In the genomic region with DNA sequence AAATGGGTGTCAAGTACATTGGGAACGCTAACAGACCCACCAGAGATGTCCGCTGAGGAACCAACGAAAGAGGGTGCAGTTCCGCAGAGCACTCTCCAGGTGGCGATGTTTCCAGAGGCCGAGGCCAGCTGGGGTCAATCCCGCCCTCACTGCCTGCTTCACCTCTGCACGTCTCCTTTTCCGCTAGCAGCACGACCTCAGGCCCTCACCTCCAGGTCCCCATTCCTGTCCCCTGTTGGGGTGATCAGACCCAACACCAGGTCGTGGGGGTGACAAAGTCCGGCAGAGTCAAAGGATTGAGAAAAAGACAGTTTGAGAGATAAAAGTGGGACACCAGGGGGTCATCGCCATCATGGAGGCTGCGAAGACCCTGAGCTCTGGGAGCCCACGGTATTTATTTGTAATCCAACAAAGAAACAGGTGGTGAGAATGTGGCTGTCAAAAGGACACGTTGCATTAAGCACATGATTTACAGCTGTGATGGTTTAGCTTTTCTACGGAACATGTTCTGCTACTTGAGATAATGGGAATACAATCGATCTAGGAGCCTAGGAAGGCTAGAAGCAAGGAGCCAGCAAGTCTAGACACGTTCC, we compare ENCODE assay signal across 1 cellular context.
TF ChIP-seq lines count a peak whose summit lies in the region.

No MANE protein-coding gene starts in this region.

TF ChIP-seq in HepG2, 621 proteins besides CTCF, POLR2A, EP300 and RAD21 (continued from another document and continues in another):
- TF ChIP-seq, protein P1, sequence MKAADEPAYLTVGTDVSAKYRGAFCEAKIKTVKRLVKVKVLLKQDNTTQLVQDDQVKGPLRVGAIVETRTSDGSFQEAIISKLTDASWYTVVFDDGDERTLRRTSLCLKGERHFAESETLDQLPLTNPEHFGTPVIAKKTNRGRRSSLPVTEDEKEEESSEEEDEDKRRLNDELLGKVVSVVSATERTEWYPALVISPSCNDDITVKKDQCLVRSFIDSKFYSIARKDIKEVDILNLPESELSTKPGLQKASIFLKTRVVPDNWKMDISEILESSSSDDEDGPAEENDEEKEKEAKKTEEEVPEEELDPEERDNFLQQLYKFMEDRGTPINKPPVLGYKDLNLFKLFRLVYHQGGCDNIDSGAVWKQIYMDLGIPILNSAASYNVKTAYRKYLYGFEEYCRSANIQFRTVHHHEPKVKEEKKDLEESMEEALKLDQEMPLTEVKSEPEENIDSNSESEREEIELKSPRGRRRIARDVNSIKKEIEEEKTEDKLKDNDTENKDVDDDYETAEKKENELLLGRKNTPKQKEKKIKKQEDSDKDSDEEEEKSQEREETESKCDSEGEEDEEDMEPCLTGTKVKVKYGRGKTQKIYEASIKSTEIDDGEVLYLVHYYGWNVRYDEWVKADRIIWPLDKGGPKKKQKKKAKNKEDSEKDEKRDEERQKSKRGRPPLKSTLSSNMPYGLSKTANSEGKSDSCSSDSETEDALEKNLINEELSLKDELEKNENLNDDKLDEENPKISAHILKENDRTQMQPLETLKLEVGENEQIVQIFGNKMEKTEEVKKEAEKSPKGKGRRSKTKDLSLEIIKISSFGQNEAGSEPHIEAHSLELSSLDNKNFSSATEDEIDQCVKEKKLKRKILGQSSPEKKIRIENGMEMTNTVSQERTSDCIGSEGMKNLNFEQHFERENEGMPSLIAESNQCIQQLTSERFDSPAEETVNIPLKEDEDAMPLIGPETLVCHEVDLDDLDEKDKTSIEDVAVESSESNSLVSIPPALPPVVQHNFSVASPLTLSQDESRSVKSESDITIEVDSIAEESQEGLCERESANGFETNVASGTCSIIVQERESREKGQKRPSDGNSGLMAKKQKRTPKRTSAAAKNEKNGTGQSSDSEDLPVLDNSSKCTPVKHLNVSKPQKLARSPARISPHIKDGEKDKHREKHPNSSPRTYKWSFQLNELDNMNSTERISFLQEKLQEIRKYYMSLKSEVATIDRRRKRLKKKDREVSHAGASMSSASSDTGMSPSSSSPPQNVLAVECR (CRISPR knock-in tag; IDR thresholded peaks at IDR 0.05; ENCODE audit: borderline replicate concordance), result 0 out of 2 replicates have a peak, but pooled peaks have one; percentile 24
- TF ChIP-seq, protein P2, sequence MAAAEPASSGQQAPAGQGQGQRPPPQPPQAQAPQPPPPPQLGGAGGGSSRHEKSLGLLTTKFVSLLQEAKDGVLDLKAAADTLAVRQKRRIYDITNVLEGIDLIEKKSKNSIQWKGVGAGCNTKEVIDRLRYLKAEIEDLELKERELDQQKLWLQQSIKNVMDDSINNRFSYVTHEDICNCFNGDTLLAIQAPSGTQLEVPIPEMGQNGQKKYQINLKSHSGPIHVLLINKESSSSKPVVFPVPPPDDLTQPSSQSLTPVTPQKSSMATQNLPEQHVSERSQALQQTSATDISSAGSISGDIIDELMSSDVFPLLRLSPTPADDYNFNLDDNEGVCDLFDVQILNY (CRISPR knock-in tag; conservative IDR thresholded peaks at IDR 0.05), result no peak
- TF ChIP-seq, protein P3, sequence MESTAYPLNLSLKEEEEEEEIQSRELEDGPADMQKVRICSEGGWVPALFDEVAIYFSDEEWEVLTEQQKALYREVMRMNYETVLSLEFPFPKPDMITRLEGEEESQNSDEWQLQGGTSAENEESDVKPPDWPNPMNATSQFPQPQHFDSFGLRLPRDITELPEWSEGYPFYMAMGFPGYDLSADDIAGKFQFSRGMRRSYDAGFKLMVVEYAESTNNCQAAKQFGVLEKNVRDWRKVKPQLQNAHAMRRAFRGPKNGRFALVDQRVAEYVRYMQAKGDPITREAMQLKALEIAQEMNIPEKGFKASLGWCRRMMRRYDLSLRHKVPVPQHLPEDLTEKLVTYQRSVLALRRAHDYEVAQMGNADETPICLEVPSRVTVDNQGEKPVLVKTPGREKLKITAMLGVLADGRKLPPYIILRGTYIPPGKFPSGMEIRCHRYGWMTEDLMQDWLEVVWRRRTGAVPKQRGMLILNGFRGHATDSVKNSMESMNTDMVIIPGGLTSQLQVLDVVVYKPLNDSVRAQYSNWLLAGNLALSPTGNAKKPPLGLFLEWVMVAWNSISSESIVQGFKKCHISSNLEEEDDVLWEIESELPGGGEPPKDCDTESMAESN (CRISPR knock-in tag; conservative IDR thresholded peaks at IDR 0.05), result no peak
- no peak for TF ChIP-seq ZBTB8A (CRISPR knock-in tag; IDR thresholded peaks at IDR 0.05; ENCODE audit: borderline replicate concordance, low read depth)
- TF ChIP-seq SETDB1 (CRISPR knock-in tag; IDR thresholded peaks at IDR 0.05; ENCODE audit: borderline replicate concordance), result no peak
- TF ChIP-seq ZSCAN22 (CRISPR knock-in tag; IDR thresholded peaks at IDR 0.05), result no peak
- TF ChIP-seq, protein P4, sequence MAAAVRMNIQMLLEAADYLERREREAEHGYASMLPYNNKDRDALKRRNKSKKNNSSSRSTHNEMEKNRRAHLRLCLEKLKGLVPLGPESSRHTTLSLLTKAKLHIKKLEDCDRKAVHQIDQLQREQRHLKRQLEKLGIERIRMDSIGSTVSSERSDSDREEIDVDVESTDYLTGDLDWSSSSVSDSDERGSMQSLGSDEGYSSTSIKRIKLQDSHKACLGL (CRISPR knock-in tag; IDR thresholded peaks at IDR 0.05), result no peak
- no peak for TF ChIP-seq KLF6 (CRISPR knock-in tag; IDR thresholded peaks at IDR 0.05)
- no peak for TF ChIP-seq ZNF720 (CRISPR knock-in tag; IDR thresholded peaks at IDR 0.05)
- TF ChIP-seq ZMYM3 (CRISPR knock-in tag; IDR thresholded peaks at IDR 0.05), result peak; percentile 58
- 0 out of 2 replicates have a peak, but pooled peaks have one; percentile 39 for TF ChIP-seq MTF2 (CRISPR knock-in tag; IDR thresholded peaks at IDR 0.05; ENCODE audit: borderline replicate concordance)
- no peak for TF ChIP-seq ESRRA (CRISPR knock-in tag; IDR thresholded peaks at IDR 0.05; ENCODE audit: low read depth)
- TF ChIP-seq, protein P5, sequence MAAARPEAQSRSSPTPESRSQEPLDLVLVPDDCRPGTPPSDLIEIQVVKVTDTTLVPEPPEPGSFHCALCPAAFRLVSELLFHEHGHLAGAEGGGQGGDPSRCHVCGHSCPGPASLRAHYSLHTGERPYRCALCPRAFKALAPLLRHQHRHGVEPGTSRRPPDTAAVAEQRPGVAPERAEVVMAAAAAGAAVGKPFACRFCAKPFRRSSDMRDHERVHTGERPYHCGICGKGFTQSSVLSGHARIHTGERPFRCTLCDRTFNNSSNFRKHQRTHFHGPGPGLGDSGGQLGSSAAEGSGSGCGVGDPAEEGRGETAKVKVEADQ (CRISPR knock-in tag; IDR thresholded peaks at IDR 0.05; ENCODE audit: borderline replicate concordance), result peak; percentile 53; the same call in 1 of the 2 replicates
- 0 out of 2 replicates have a peak, but pooled peaks have one; percentile 12 for TF ChIP-seq RCOR2 (CRISPR knock-in tag; IDR thresholded peaks at IDR 0.05)
- no peak for TF ChIP-seq MATR3 (CRISPR knock-in tag; IDR thresholded peaks at IDR 0.05)
- TF ChIP-seq, protein P6, sequence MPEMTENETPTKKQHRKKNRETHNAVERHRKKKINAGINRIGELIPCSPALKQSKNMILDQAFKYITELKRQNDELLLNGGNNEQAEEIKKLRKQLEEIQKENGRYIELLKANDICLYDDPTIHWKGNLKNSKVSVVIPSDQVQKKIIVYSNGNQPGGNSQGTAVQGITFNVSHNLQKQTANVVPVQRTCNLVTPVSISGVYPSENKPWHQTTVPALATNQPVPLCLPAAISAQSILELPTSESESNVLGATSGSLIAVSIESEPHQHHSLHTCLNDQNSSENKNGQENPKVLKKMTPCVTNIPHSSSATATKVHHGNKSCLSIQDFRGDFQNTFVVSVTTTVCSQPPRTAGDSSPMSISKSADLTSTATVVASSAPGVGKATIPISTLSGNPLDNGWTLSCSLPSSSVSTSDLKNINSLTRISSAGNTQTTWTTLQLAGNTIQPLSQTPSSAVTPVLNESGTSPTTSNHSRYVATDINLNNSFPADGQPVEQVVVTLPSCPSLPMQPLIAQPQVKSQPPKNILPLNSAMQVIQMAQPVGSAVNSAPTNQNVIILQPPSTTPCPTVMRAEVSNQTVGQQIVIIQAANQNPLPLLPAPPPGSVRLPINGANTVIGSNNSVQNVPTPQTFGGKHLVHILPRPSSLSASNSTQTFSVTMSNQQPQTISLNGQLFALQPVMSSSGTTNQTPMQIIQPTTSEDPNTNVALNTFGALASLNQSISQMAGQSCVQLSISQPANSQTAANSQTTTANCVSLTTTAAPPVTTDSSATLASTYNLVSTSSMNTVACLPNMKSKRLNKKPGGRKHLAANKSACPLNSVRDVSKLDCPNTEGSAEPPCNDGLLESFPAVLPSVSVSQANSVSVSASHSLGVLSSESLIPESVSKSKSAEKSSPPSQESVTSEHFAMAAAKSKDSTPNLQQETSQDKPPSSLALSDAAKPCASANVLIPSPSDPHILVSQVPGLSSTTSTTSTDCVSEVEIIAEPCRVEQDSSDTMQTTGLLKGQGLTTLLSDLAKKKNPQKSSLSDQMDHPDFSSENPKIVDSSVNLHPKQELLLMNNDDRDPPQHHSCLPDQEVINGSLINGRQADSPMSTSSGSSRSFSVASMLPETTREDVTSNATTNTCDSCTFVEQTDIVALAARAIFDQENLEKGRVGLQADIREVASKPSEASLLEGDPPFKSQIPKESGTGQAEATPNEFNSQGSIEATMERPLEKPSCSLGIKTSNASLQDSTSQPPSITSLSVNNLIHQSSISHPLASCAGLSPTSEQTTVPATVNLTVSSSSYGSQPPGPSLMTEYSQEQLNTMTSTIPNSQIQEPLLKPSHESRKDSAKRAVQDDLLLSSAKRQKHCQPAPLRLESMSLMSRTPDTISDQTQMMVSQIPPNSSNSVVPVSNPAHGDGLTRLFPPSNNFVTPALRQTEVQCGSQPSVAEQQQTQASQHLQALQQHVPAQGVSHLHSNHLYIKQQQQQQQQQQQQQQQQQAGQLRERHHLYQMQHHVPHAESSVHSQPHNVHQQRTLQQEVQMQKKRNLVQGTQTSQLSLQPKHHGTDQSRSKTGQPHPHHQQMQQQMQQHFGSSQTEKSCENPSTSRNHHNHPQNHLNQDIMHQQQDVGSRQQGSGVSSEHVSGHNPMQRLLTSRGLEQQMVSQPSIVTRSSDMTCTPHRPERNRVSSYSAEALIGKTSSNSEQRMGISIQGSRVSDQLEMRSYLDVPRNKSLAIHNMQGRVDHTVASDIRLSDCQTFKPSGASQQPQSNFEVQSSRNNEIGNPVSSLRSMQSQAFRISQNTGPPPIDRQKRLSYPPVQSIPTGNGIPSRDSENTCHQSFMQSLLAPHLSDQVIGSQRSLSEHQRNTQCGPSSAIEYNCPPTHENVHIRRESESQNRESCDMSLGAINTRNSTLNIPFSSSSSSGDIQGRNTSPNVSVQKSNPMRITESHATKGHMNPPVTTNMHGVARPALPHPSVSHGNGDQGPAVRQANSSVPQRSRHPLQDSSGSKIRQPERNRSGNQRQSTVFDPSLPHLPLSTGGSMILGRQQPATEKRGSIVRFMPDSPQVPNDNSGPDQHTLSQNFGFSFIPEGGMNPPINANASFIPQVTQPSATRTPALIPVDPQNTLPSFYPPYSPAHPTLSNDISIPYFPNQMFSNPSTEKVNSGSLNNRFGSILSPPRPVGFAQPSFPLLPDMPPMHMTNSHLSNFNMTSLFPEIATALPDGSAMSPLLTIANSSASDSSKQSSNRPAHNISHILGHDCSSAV (CRISPR knock-in tag; IDR thresholded peaks at IDR 0.05; ENCODE audit: borderline replicate concordance), result no peak
- TF ChIP-seq, protein P7, sequence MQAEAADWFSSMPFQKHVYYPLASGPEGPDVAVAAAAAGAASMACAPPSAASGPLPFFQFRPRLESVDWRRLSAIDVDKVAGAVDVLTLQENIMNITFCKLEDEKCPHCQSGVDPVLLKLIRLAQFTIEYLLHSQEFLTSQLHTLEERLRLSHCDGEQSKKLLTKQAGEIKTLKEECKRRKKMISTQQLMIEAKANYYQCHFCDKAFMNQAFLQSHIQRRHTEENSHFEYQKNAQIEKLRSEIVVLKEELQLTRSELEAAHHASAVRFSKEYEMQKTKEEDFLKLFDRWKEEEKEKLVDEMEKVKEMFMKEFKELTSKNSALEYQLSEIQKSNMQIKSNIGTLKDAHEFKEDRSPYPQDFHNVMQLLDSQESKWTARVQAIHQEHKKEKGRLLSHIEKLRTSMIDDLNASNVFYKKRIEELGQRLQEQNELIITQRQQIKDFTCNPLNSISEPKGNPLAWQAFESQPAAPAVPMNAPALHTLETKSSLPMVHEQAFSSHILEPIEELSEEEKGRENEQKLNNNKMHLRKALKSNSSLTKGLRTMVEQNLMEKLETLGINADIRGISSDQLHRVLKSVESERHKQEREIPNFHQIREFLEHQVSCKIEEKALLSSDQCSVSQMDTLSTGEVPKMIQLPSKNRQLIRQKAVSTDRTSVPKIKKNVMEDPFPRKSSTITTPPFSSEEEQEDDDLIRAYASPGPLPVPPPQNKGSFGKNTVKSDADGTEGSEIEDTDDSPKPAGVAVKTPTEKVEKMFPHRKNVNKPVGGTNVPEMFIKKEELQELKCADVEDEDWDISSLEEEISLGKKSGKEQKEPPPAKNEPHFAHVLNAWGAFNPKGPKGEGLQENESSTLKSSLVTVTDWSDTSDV (CRISPR knock-in tag; IDR thresholded peaks at IDR 0.05), result no peak
- no peak for TF ChIP-seq ZNF235 (CRISPR knock-in tag; IDR thresholded peaks at IDR 0.05; ENCODE audit: borderline replicate concordance)
- TF ChIP-seq SP1 (IDR thresholded peaks at IDR 0.05), result no peak
- TF ChIP-seq SP1 (CRISPR knock-in tag; IDR thresholded peaks at IDR 0.05), result 0 out of 2 replicates have a peak, but pooled peaks have one; percentile 32
- no peak for TF ChIP-seq PPARG (CRISPR knock-in tag; conservative IDR thresholded peaks at IDR 0.05)
- TF ChIP-seq KLF9 (CRISPR knock-in tag; IDR thresholded peaks at IDR 0.05; ENCODE audit: low read depth), result no peak
- TF ChIP-seq, protein P8, sequence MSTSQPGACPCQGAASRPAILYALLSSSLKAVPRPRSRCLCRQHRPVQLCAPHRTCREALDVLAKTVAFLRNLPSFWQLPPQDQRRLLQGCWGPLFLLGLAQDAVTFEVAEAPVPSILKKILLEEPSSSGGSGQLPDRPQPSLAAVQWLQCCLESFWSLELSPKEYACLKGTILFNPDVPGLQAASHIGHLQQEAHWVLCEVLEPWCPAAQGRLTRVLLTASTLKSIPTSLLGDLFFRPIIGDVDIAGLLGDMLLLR (CRISPR knock-in tag; IDR thresholded peaks at IDR 0.05), result no peak
- TF ChIP-seq ZNF709 (CRISPR knock-in tag; IDR thresholded peaks at IDR 0.05), result no peak
- TF ChIP-seq, protein P9, sequence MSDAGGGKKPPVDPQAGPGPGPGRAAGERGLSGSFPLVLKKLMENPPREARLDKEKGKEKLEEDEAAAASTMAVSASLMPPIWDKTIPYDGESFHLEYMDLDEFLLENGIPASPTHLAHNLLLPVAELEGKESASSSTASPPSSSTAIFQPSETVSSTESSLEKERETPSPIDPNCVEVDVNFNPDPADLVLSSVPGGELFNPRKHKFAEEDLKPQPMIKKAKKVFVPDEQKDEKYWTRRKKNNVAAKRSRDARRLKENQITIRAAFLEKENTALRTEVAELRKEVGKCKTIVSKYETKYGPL (CRISPR knock-in tag; IDR thresholded peaks at IDR 0.05), result no peak
- no peak for TF ChIP-seq FLYWCH1 (CRISPR knock-in tag; IDR thresholded peaks at IDR 0.05)
- TF ChIP-seq ZKSCAN5 (CRISPR knock-in tag; IDR thresholded peaks at IDR 0.05), result peak; percentile 80
- no peak for TF ChIP-seq TCF12 (IDR thresholded peaks at IDR 0.05)
- no peak for TF ChIP-seq TCF12 (CRISPR knock-in tag; IDR thresholded peaks at IDR 0.05)
- TF ChIP-seq RBM39 (IDR thresholded peaks at IDR 0.05; ENCODE audit: low read depth, low read length, poor library complexity, severe bottlenecking), result no peak
- no peak for TF ChIP-seq HES4 (CRISPR knock-in tag; IDR thresholded peaks at IDR 0.05; ENCODE audit: borderline replicate concordance)
- no peak for TF ChIP-seq MIXL1 (CRISPR knock-in tag; IDR thresholded peaks at IDR 0.05)
- no peak for TF ChIP-seq ZNF253 (CRISPR knock-in tag; IDR thresholded peaks at IDR 0.05; ENCODE audit: borderline replicate concordance)
- no peak for TF ChIP-seq NBN (conservative IDR thresholded peaks at IDR 0.05)
- TF ChIP-seq ZNF282 (IDR thresholded peaks at IDR 0.05; ENCODE audit: partially characterized antibody), result no peak
- TF ChIP-seq ATF1 (CRISPR knock-in tag; IDR thresholded peaks at IDR 0.05), result no peak
- no peak for TF ChIP-seq STAT5B (CRISPR knock-in tag; IDR thresholded peaks at IDR 0.05)
- no peak for TF ChIP-seq ARNT2 (CRISPR knock-in tag; IDR thresholded peaks at IDR 0.05; ENCODE audit: low read depth)
- no peak for TF ChIP-seq TRIM24 (CRISPR knock-in tag; IDR thresholded peaks at IDR 0.05)
